In genomic region chr11:28983780-28984179, GRCh38 we compare ENCODE assay signal across 13 cellular contexts.
"Had no signal": no experiment of that assay in that cellular context is flagged by ENCODE, and none has a peak within 500 bp of the region (broad histone marks: within the 10 kb centered on the region; RNA-seq: fewer than 3 reads in every experiment).

No MANE protein-coding gene starts in this region.

- H3K9me3 ChIP-seq: body of pancreas, testis had no signal

- ATAC-seq: body of pancreas; effector memory CD8-positive, alpha-beta T cell had no signal

- H3K27me3 ChIP-seq: body of pancreas, hepatocyte, testis had no signal

- H3K27ac ChIP-seq: body of pancreas, hepatocyte, testis had no signal

- H3K4me3 ChIP-seq: body of pancreas, hepatocyte, testis had no signal

- H3K4me1 ChIP-seq: body of pancreas, testis had no signal

- DNase-seq: activated B cell treated with CpG ODN at 0.5 μM for 24 hours; activated CD4-positive, alpha-beta T cell treated with anti-CD3 and anti-CD28 coated beads, Interleukin-2, amount 10 ng/mL, durations not matched to agents 7 days and 5 days; amniotic stem cell; central memory CD4-positive, alpha-beta T cell; cortex of kidney; effector memory CD8-positive, alpha-beta T cell; kidney; stimulated activated CD4-positive, alpha-beta T cell treated with anti-CD3 and anti-CD28 coated beads, Interleukin-4, amount 100 ng/mL, for 1 hour; testis had no signal

- FAIRE-seq: kidney, TTC549, urothelium cell line had no signal
